In the genomic region with DNA sequence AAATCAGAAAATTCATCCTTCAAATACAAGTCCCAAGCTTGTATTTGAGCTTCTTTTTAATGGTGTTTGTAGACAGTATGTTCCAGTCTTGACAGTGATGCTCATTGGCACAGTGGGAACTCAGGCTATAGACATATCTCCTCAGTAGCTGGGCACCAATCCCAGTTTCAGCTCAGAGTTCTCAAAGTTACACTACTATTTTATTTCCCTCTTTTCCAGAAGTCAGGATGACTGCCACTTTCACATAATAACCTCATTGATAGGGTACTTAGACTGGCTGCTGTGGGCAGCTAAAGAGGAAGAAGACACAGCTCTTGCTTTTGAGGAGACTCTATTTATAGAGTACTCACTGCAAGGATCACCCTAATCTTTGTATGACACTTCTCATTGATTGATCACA, we compare ENCODE assay signal across 12 cellular contexts. TPM values are rescaled to one million over a fixed set of nuclear protein-coding genes. Genes with fewer than 3 reads are reported as not detected.
DNase-seq lines count a peak whose midpoint lies in the region; ATAC-seq and TF ChIP-seq lines count a peak whose summit lies in the region.
"Had no signal": no experiment of that assay in that cellular context is flagged by ENCODE, and none has a peak within 500 bp of the region (broad histone marks: within the 10 kb centered on the region; RNA-seq: fewer than 3 reads in every experiment).

No MANE protein-coding gene starts in this region.

- peak overlapping the region; percentile 90 for H3K4me2 ChIP-seq in skeletal muscle satellite cell (ENCODE audit: low read length)

- no peak for ATAC-seq in GM19035 (IDR thresholded peaks at IDR 0.05; ENCODE audit: unreplicated experiment)
- no peak for ATAC-seq in mucosa of descending colon
- no peak for ATAC-seq in HG02763 (IDR thresholded peaks at IDR 0.05; ENCODE audit: unreplicated experiment)

- no peak for DNase-seq in activated T-cell treated with anti-CD3 and anti-CD28 coated beads, Interleukin-2, amount 50 U/mL, for 24 hours
- no peak for DNase-seq in activated T-cell treated with anti-CD3 and anti-CD28 coated beads, Interleukin-2, amount 50 U/mL, for 1 hour
- no peak for DNase-seq in SJCRH30
- no peak for DNase-seq in epithelial cell of proximal tubule (ENCODE audit: low read depth)
- no peak for DNase-seq in mucosa of descending colon
- DNase-seq: activated gamma-delta T cell treated with Interleukin-2 at 50 U/mL for 16 hours, NCI-H1417 treated with DMSO at 0.1 percent for 48 hours, SHP77, small intestine had no signal

- no peaks in the 10 kb centered on the region for H3K9me3 Mint-ChIP-seq in activated T-cell treated with anti-CD3 and anti-CD28 coated beads, Interleukin-2, amount 50 U/mL, for 24 hours

- H3K4me3 Mint-ChIP-seq in activated T-cell treated with anti-CD3 and anti-CD28 coated beads, Interleukin-2, amount 50 U/mL, for 24 hours = peak overlapping the region; percentile 98

- H3K27ac ChIP-seq in SJCRH30 = no peak overlapping the region

- H3K4me3 ChIP-seq in SJCRH30 (peak overlapping the region; percentile 85; the same call in 1 of the 2 replicates), epithelial cell of proximal tubule (ENCODE audit: low read depth, low read length) (peak overlapping the region; percentile 22), skeletal muscle satellite cell (ENCODE audit: low read length) (peak overlapping the region; percentile 91), mucosa of descending colon (no peak overlapping the region)

- H3K4me1 ChIP-seq in SJCRH30 (peaks cover 25% of the 10 kb centered on the region), skeletal muscle satellite cell (ENCODE audit: control insufficient read depth, insufficient read depth, low read length) (peaks cover 45% of the 10 kb centered on the region), mucosa of descending colon (ENCODE audit: low read depth) (peaks cover 44% of the 10 kb centered on the region)

- H3K27me3 Mint-ChIP-seq in activated T-cell treated with anti-CD3 and anti-CD28 coated beads, Interleukin-2, amount 50 U/mL, for 24 hours = peaks cover 12% of the 10 kb centered on the region

- no peak overlapping the region for H3K9ac ChIP-seq in skeletal muscle satellite cell (ENCODE audit: low read depth, low read length)

- intact Hi-C loops in mucosa of descending colon (cut with DNase I, micrococcal nuclease) = no loop called here

- H3K27me3 ChIP-seq in SJCRH30 (no peaks in the 10 kb centered on the region), skeletal muscle satellite cell (ENCODE audit: control insufficient read depth, insufficient read depth, low read length) (no peaks in the 10 kb centered on the region)

- H3K36me3 ChIP-seq in SJCRH30 (peaks cover 30% of the 10 kb centered on the region), skeletal muscle satellite cell (ENCODE audit: insufficient read depth, low read length) (no peaks in the 10 kb centered on the region), mucosa of descending colon (ENCODE audit: low read depth) (no peaks in the 10 kb centered on the region)

- no peak overlapping the region for H3K27ac Mint-ChIP-seq in activated T-cell treated with anti-CD3 and anti-CD28 coated beads, Interleukin-2, amount 50 U/mL, for 24 hours

- H3K4me1 Mint-ChIP-seq in activated T-cell treated with anti-CD3 and anti-CD28 coated beads, Interleukin-2, amount 50 U/mL, for 24 hours (ENCODE audit: low read depth) = peaks cover 52% of the 10 kb centered on the region

- no peak for TF ChIP-seq CTCF in epithelial cell of proximal tubule (conservative IDR thresholded peaks at IDR 0.05; ENCODE audit: low read depth, low read length)
- no peak for TF ChIP-seq CTCF in mucosa of descending colon (IDR thresholded peaks at IDR 0.05)

- H3K36me3 Mint-ChIP-seq in activated T-cell treated with anti-CD3 and anti-CD28 coated beads, Interleukin-2, amount 50 U/mL, for 24 hours (ENCODE audit: low read depth) = peaks cover 52% of the 10 kb centered on the region

- H3K9me3 ChIP-seq in SJCRH30 (replicated peaks) = no peaks in the 10 kb centered on the region
- no peaks in the 10 kb centered on the region for H3K9me3 ChIP-seq in skeletal muscle satellite cell (replicated peaks; ENCODE audit: low read length)
- H3K9me3 ChIP-seq in mucosa of descending colon = no peaks in the 10 kb centered on the region

RNA-seq across cellular contexts. Expression of gene GBF1, which starts 2.4 kb away (rescaled TPM):
- total RNA-seq in SJCRH30 (2014; rRNA removed; shearing (Covaris generic)) = 124 and 131 TPM in 2 replicates
- total RNA-seq in epithelial cell of proximal tubule = 30.7 and 36.3 TPM in 2 replicates
- total RNA-seq in skeletal muscle satellite cell (2012; rRNA removed) = 36.9 and 39.0 TPM in 2 replicates
- total RNA-seq in mucosa of descending colon = 10 to 100 TPM; 51.9 to 67.8 (median 62.9) TPM

RNA-seq across cellular contexts. Expression of gene PITX3, which starts 6.4 kb away (rescaled TPM):
- total RNA-seq in SJCRH30 (2014; rRNA removed; shearing (Covaris generic)) = 105 and 111 TPM in 2 replicates
- total RNA-seq in epithelial cell of proximal tubule (0.65 and 2.7 TPM in 2 replicates), mucosa of descending colon (not detected)
- total RNA-seq in skeletal muscle satellite cell (2012; rRNA removed) = 0.25 and 0.87 TPM in 2 replicates

RNA-seq across cellular contexts. Expression of gene ELOVL3, which starts 21.6 kb away (rescaled TPM):
- 0.42 and 0.53 TPM in 2 replicates for total RNA-seq in SJCRH30 (2014; rRNA removed; shearing (Covaris generic))
- total RNA-seq in epithelial cell of proximal tubule = 0.06 and 0.07 TPM in 2 replicates
- 0.76 and 0.87 TPM in 2 replicates for total RNA-seq in skeletal muscle satellite cell (2012; rRNA removed)
- under 1 TPM in 1 of 3 donors, not detected in 2; 0.22 TPM for total RNA-seq in mucosa of descending colon

Comparison
In these comparisons a context has a peak if more than half of its experiments do, and no peak if none do; other contexts are left out.
1. RNA of gene PITX3, which starts 6.4 kb away (total RNA-seq): 105 to 111 TPM in SJCRH30; 0.65 to 2.7 TPM in epithelial cell of proximal tubule and not detected in mucosa of descending colon; every median in the first group is over 10 times any median in the second.